ENCODE assay signal across 13 cellular contexts in genomic region chr3:119184808-119185690, GRCh38. TPM values are rescaled to one million over a fixed set of nuclear protein-coding genes. Genes with fewer than 3 reads are reported as not detected.
DNase-seq lines count a peak whose midpoint lies in the region; ATAC-seq, FAIRE-seq and TF ChIP-seq lines count a peak whose summit lies in the region.
"Had no signal": no experiment of that assay in that cellular context is flagged by ENCODE, and none has a peak within 500 bp of the region (broad histone marks: within the 10 kb centered on the region; RNA-seq: fewer than 3 reads in every experiment).

No MANE protein-coding gene starts in this region.

- POLR2A ChIA-PET in WTC11 (lab: Charles Lee): no interaction called here

- no peaks in the 10 kb centered on the region for H3K36me3 Mint-ChIP-seq in HFFc6 (ENCODE audit: low read depth)
- H3K36me3 Mint-ChIP-seq in WTC11: no peaks in the 10 kb centered on the region

- H3K9me2 ChIP-seq in MM.1S (replicated peaks; ENCODE audit: insufficient read depth, low read length): no peaks in the 10 kb centered on the region

- H2AFZ ChIP-seq in MM.1S (ENCODE audit: low read length): no peak overlapping the region

- no peaks in the 10 kb centered on the region for H3K4me1 ChIP-seq in MM.1S (ENCODE audit: low read length)
- H3K4me1 ChIP-seq: esophagus muscularis mucosa, Peyer's patch had no signal

- in situ Hi-C loops in GM13976 (cut with MboI; ENCODE audit: low sequenced_read_pairs, unreplicated experiment): no loop called here

- ATAC-seq in HG03442 (IDR thresholded peaks at IDR 0.05; ENCODE audit: unreplicated experiment) (no peak), WTC11 (no peak)

- TF ChIP-seq CTCF in AG10803 (conservative IDR thresholded peaks at IDR 0.05; ENCODE audit: low read length): no peak
- no peak for TF ChIP-seq CTCF in HFFc6 (IDR thresholded peaks at IDR 0.05)
- TF ChIP-seq CTCF in bronchial epithelial cell (IDR thresholded peaks at IDR 0.05; ENCODE audit: insufficient read depth, low read length, severe bottlenecking): no peak
- no peak for TF ChIP-seq CTCF in GM13976 (IDR thresholded peaks at IDR 0.05; ENCODE audit: borderline replicate concordance, control extremely low read depth, extremely low read depth, insufficient read depth, missing control alignments)
- no peak for TF ChIP-seq CTCF in MM.1S (IDR thresholded peaks at IDR 0.05; ENCODE audit: low read length)
- TF ChIP-seq CTCF in WTC11 (IDR thresholded peaks at IDR 0.05): no peak

- CTCF ChIA-PET in WTC11 (lab: Charles Lee): no interaction called here

- no peaks in the 10 kb centered on the region for H3K9me3 Mint-ChIP-seq in HFFc6
- H3K9me3 Mint-ChIP-seq in WTC11: no peaks in the 10 kb centered on the region

- H3F3A ChIP-seq in MM.1S (ENCODE audit: insufficient read depth, low read length): no peaks in the 10 kb centered on the region

- no peak overlapping the region for H3K4me2 ChIP-seq in MM.1S (ENCODE audit: low read depth, low read length)

- peaks cover 72% of the 10 kb centered on the region for H3K4me1 Mint-ChIP-seq in HFFc6 (ENCODE audit: low read depth)
- H3K4me1 Mint-ChIP-seq in WTC11: no peaks in the 10 kb centered on the region

- no peak overlapping the region for H3K4me3 ChIP-seq in AG10803 (ENCODE audit: low read length)
- no peak overlapping the region for H3K4me3 ChIP-seq in bronchial epithelial cell (ENCODE audit: low read depth, low read length)
- no peak overlapping the region for H3K4me3 ChIP-seq in MM.1S (ENCODE audit: low read length)
- H3K4me3 ChIP-seq: esophagus muscularis mucosa, Peyer's patch had no signal

- no peak for FAIRE-seq in bronchial epithelial cell (lab: Jason Lieb, UNC)

- H3K27ac ChIP-seq in MM.1S (ENCODE audit: low read length): no peak overlapping the region
- H3K27ac ChIP-seq: esophagus muscularis mucosa, Peyer's patch had no signal

- H3K4me3 Mint-ChIP-seq in HFFc6 (peak overlapping the region; percentile 21), WTC11 (no peak overlapping the region)

- H3K27ac Mint-ChIP-seq in HFFc6 (peak overlapping the region; percentile 80), WTC11 (no peak overlapping the region)

- no peak overlapping the region for H3K9ac ChIP-seq in MM.1S (ENCODE audit: low read length)

- H3K36me3 ChIP-seq in bronchial epithelial cell (ENCODE audit: control insufficient read depth, insufficient read depth, low read length) (no peaks in the 10 kb centered on the region), MM.1S (replicated peaks; ENCODE audit: insufficient read depth, low read length) (no peaks in the 10 kb centered on the region)
- H3K36me3 ChIP-seq: esophagus muscularis mucosa, Peyer's patch had no signal

- H3K9me3 ChIP-seq in MM.1S (replicated peaks; ENCODE audit: insufficient read depth, low read length): no peaks in the 10 kb centered on the region
- H3K9me3 ChIP-seq: esophagus muscularis mucosa, Peyer's patch had no signal

- H4K20me1 ChIP-seq in MM.1S (ENCODE audit: insufficient read depth, low read length): no peaks in the 10 kb centered on the region

- H3K27me3 ChIP-seq in bronchial epithelial cell (ENCODE audit: control insufficient read depth, insufficient read depth, low read length) (no peaks in the 10 kb centered on the region), MM.1S (replicated peaks; ENCODE audit: insufficient read depth, low read length) (no peaks in the 10 kb centered on the region)
- H3K27me3 ChIP-seq: esophagus muscularis mucosa, Peyer's patch had no signal

- H3K27me3 Mint-ChIP-seq in HFFc6 (ENCODE audit: insufficient read depth) (peaks cover 2% of the 10 kb centered on the region; the same call in 1 of the 2 replicates), WTC11 (ENCODE audit: low read depth) (no peaks in the 10 kb centered on the region)

- H3K79me2 ChIP-seq in MM.1S (ENCODE audit: low read length): no peaks in the 10 kb centered on the region

- DNase-seq in AG10803 (ENCODE audit: low read depth) (peak; percentile 81), HFFc6 (peak; percentile 92), bronchial epithelial cell (ENCODE audit: low read depth) (peak; percentile 96), mucosa of gallbladder (ENCODE audit: low spot score) (peak; percentile 31), GM13976 (ENCODE audit: low spot score) (no peak), MM.1S (no peak), WTC11 (ENCODE audit: low spot score) (no peak)
- DNase-seq: left cardiac atrium, NCI-H446, Peyer's patch had no signal

TF ChIP-seq in WTC11, 78 proteins besides CTCF, POLR2A, EP300 and RAD21 (continues in another document):
- no peak for TF ChIP-seq ZNF263 (CRISPR knock-in tag; IDR thresholded peaks at IDR 0.05; ENCODE audit: low read depth)
- TF ChIP-seq PRRX2 (CRISPR knock-in tag; IDR thresholded peaks at IDR 0.05): no peak
- no peak for TF ChIP-seq USF1 (CRISPR knock-in tag; IDR thresholded peaks at IDR 0.05)
- no peak for TF ChIP-seq HMGXB4 (CRISPR knock-in tag; IDR thresholded peaks at IDR 0.05)
- no peak for TF ChIP-seq IRF2 (CRISPR knock-in tag; IDR thresholded peaks at IDR 0.05; ENCODE audit: borderline replicate concordance, low read depth)
- TF ChIP-seq NR1H2 (CRISPR knock-in tag; IDR thresholded peaks at IDR 0.05): no peak
- TF ChIP-seq ZNF512 (CRISPR knock-in tag; IDR thresholded peaks at IDR 0.05; ENCODE audit: borderline replicate concordance): no peak
- no peak for TF ChIP-seq SOX15 (CRISPR knock-in tag; IDR thresholded peaks at IDR 0.05)
- no peak for TF ChIP-seq TCF7 (CRISPR knock-in tag; IDR thresholded peaks at IDR 0.05; ENCODE audit: low read depth)
- no peak for TF ChIP-seq RORB (CRISPR knock-in tag; IDR thresholded peaks at IDR 0.05)

RNA-seq across cellular contexts. Expression of gene UPK1B, which starts 11.7 kb away (rescaled TPM):
- under 1 TPM in 2 of 6 experiments, not detected in 4; 0.10 to 0.12 TPM for total RNA-seq in HFFc6 (2021; fragmentation: NEBNext Ultra II Directional; extraction: Animal tissue kit (Norgen Biotek cat#: 25700))
- total RNA-seq in bronchial epithelial cell (25.0 and 55.2 TPM in 2 replicates), mucosa of gallbladder (37.1 TPM), WTC11 (2021) (0.18 to 0.42 TPM (median 0.41 TPM) in 3 replicates)
- total RNA-seq: cardiac septum, esophagus muscularis mucosa, Peyer's patch had no signal

RNA-seq across cellular contexts. Expression of gene TEX55, which starts 39.1 kb away (rescaled TPM):
- not detected for total RNA-seq in HFFc6 (2021; fragmentation: NEBNext Ultra II Directional; extraction: Animal tissue kit (Norgen Biotek cat#: 25700))
- total RNA-seq in bronchial epithelial cell (not detected in 2 replicates), mucosa of gallbladder (not detected), WTC11 (2021) (not detected in 3 replicates)
- total RNA-seq: cardiac septum, esophagus muscularis mucosa, left cardiac atrium, Peyer's patch had no signal

RNA-seq across cellular contexts. Expression of gene B4GALT4, which starts 55.6 kb away (rescaled TPM):
- total RNA-seq in HFFc6 (2021; fragmentation: NEBNext Ultra II Directional; extraction: Animal tissue kit (Norgen Biotek cat#: 25700)): 10 to 100 TPM; 47.2 to 53.5 (median 52.5) TPM
- total RNA-seq in bronchial epithelial cell (40.5 and 67.2 TPM in 2 replicates), mucosa of gallbladder (58.1 TPM), WTC11 (2021) (32.0 to 37.7 TPM (median 32.9 TPM) in 3 replicates)

Comparison
In these comparisons a context has a peak if more than half of its experiments do, and no peak if none do; other contexts are left out.
1. DNase-seq: peak in AG10803 (single experiment), HFFc6 (single experiment), bronchial epithelial cell (single experiment) and mucosa of gallbladder (single experiment); none in GM13976 (single experiment), MM.1S (single experiment) and WTC11 (single experiment).
2. RNA of gene UPK1B, which starts 11.7 kb away (total RNA-seq): 37.1 TPM in mucosa of gallbladder (single experiment) and 25.0 to 55.2 TPM in bronchial epithelial cell; 0.18 to 0.42 TPM in WTC11 and 0.10 to 0.12 TPM in HFFc6; every median in the first group is over 10 times any median in the second.